ENCODE assay signal across 1 cellular context in the genomic region with DNA sequence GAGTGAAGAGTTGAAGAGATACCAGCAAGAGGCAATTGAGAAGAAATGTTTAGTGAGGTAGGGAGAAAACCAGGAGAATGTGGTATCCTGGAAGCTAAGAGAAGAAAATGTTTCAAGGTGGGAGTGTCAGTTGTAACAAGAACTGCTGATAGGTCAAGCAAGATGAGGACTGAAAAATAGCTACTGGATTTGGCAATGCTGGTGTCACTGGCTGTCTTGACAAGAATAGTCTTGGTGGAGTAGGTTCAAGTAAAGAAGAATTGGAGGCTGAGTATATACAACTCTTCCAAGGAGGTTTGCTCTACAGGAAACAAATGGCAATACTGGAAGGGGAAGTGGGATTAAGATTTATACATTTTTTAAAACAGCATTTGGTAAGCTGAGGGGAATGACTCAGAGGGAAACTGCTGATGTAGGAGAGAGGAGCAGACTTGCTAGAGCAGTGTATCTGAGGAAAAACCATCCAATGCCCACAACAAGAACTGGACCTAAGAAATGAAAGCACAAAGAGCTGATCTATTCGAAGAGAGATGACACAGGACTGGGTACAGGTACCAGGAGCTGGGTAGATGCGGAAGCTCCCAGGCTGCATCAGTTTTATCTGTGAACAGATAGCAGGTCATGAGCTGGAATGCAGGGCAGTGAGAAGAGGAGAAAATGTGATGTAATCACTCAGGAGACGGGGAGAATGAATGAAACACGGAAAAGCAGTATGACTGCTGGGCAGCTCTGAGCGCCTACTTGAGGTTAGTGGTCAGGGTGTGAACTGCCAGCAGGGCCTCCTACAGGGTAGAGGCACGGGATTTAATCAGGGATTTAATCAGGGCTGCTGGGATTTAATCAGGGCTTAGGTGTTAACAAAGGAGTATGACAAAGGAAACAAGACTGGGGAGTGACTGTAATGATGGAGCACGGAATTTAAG.
TF ChIP-seq lines count a peak whose summit lies in the region.

No MANE protein-coding gene starts in this region.

TF ChIP-seq in HepG2, 621 proteins besides CTCF, POLR2A, EP300 and RAD21:
- TF ChIP-seq ZNF431 (CRISPR knock-in tag; IDR thresholded peaks at IDR 0.05; ENCODE audit: borderline replicate concordance, low read depth) (no peak), SNAPC2 (CRISPR knock-in tag; IDR thresholded peaks at IDR 0.05) (no peak), ZNF720 (CRISPR knock-in tag; IDR thresholded peaks at IDR 0.05) (no peak), MTF1 (CRISPR knock-in tag; IDR thresholded peaks at IDR 0.05) (no peak)
- TF ChIP-seq, protein P1, sequence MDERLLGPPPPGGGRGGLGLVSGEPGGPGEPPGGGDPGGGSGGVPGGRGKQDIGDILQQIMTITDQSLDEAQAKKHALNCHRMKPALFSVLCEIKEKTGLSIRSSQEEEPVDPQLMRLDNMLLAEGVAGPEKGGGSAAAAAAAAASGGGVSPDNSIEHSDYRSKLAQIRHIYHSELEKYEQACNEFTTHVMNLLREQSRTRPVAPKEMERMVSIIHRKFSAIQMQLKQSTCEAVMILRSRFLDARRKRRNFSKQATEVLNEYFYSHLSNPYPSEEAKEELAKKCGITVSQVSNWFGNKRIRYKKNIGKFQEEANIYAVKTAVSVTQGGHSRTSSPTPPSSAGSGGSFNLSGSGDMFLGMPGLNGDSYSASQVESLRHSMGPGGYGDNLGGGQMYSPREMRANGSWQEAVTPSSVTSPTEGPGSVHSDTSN (CRISPR knock-in tag; IDR thresholded peaks at IDR 0.05) = no peak
